In genomic region chr6:2478200-2478599, GRCh38 we compare ENCODE assay signal across 15 cellular contexts.
DNase-seq lines count a peak whose midpoint lies in the region; ATAC-seq, FAIRE-seq and TF ChIP-seq lines count a peak whose summit lies in the region.
"Had no signal": no experiment of that assay in that cellular context is flagged by ENCODE, and none has a peak within 500 bp of the region (broad histone marks: within the 10 kb centered on the region; RNA-seq: fewer than 3 reads in every experiment).

No MANE protein-coding gene starts in this region.

- peak overlapping the region; percentile 84 for H3K27ac Mint-ChIP-seq in astrocyte (ENCODE audit: unreplicated experiment)
- H3K27ac Mint-ChIP-seq: activated CD8-positive, alpha-beta T cell treated with anti-CD3 and anti-CD28 coated beads for 36 hours; CD4-positive, alpha-beta T cell; progenitor cell of endocrine pancreas had no signal

- no peak overlapping the region for H3K4me3 ChIP-seq in astrocyte (ENCODE audit: insufficient read depth, low read depth, low read length)
- no peak overlapping the region for H3K4me3 ChIP-seq in heart right ventricle
- no peak overlapping the region for H3K4me3 ChIP-seq in pancreas
- H3K4me3 ChIP-seq in MG63 = no peak overlapping the region
- H3K4me3 ChIP-seq: colonic mucosa, lung had no signal

- no peaks in the 10 kb centered on the region for H3K79me2 ChIP-seq in astrocyte (ENCODE audit: insufficient read depth, low read length)

- peaks cover 7% of the 10 kb centered on the region for H3K9me3 Mint-ChIP-seq in astrocyte (ENCODE audit: unreplicated experiment)

- no peak overlapping the region for H3K4me3 Mint-ChIP-seq in astrocyte (ENCODE audit: unreplicated experiment)
- H3K4me3 Mint-ChIP-seq: activated CD8-positive, alpha-beta T cell treated with anti-CD3 and anti-CD28 coated beads for 36 hours; CD4-positive, alpha-beta T cell had no signal

- peak in 6 of 8 donors; percentile 5 to 59 (median 39) for ATAC-seq in heart right ventricle
- peak in 3 of 4 donors; percentile 27 to 56 (median 43) for ATAC-seq in pancreas
- ATAC-seq in GM18907 (IDR thresholded peaks at IDR 0.05; ENCODE audit: unreplicated experiment) = no peak
- ATAC-seq: activated CD8-positive, alpha-beta T cell treated with anti-CD3 and anti-CD28 coated beads for 36 hours had no signal

- in situ Hi-C loops in G401 (cut with HindIII; ENCODE audit: low sequenced_read_pairs) = no loop called here

- H3K4me1 ChIP-seq in astrocyte (ENCODE audit: insufficient read depth, low read length) = peaks cover 10% of the 10 kb centered on the region
- peaks cover 0 to 36% (median 24%) of the 10 kb centered on the region in 9 donors for H3K4me1 ChIP-seq in heart right ventricle
- no peaks in the 10 kb centered on the region for H3K4me1 ChIP-seq in pancreas
- H3K4me1 ChIP-seq: colonic mucosa had no signal

- no peak overlapping the region for H3K9ac ChIP-seq in astrocyte (ENCODE audit: low read length)

- peak; percentile 6 for DNase-seq in G401 (ENCODE audit: low spot score)
- DNase-seq in astrocyte (ENCODE audit: low read depth) = peak; percentile 67
- peak in 1 of 2 donors; percentile 13 for DNase-seq in heart right ventricle
- DNase-seq in pancreas = no peak
- DNase-seq in MG63 = no peak
- DNase-seq in activated effector memory CD4-positive, alpha-beta T cell treated with Interleukin-2 at 50 U/mL for 16 hours = no peak
- no peak for DNase-seq in DMS114 treated with DMSO at 0.1 percent for 48 hours (lab: John Stamatoyannopoulos, UW; ENCODE audit: unreplicated experiment)
- DNase-seq: activated CD8-positive, alpha-beta T cell treated with anti-CD3 and anti-CD28 coated beads for 36 hours; CD4-positive, alpha-beta T cell; colonic mucosa; NCI-H2227 treated with DMSO at 0.1 percent for 48 hours had no signal

- H3K4me1 Mint-ChIP-seq in astrocyte (ENCODE audit: low read depth, unreplicated experiment) = peaks cover 7% of the 10 kb centered on the region

- H3K36me3 ChIP-seq in astrocyte (ENCODE audit: insufficient read depth, low read length) = no peaks in the 10 kb centered on the region
- no peaks in the 10 kb centered on the region for H3K36me3 ChIP-seq in heart right ventricle
- H3K36me3 ChIP-seq in pancreas = no peaks in the 10 kb centered on the region
- H3K36me3 ChIP-seq in MG63 = no peaks in the 10 kb centered on the region
- H3K36me3 ChIP-seq: colonic mucosa had no signal

- no peak for TF ChIP-seq CTCF in astrocyte (IDR thresholded peaks at IDR 0.05; ENCODE audit: insufficient read depth, low read depth, low read length)
- no peak for TF ChIP-seq CTCF in heart right ventricle (IDR thresholded peaks at IDR 0.05)
- no peak for TF ChIP-seq CTCF in pancreas (IDR thresholded peaks at IDR 0.05)

- peaks cover 14% of the 10 kb centered on the region for H3K27me3 Mint-ChIP-seq in astrocyte (ENCODE audit: low read depth, unreplicated experiment)
- H3K27me3 Mint-ChIP-seq: progenitor cell of endocrine pancreas had no signal

- peaks cover 2% of the 10 kb centered on the region for H3K36me3 Mint-ChIP-seq in astrocyte (ENCODE audit: low read depth, unreplicated experiment)

- peaks cover 3% of the 10 kb centered on the region for H3K27me3 ChIP-seq in astrocyte (ENCODE audit: insufficient read depth, low read length)
- no peaks in the 10 kb centered on the region for H3K27me3 ChIP-seq in heart right ventricle
- no peaks in the 10 kb centered on the region for H3K27me3 ChIP-seq in pancreas
- H3K27me3 ChIP-seq in MG63 = no peaks in the 10 kb centered on the region
- H3K27me3 ChIP-seq: colonic mucosa had no signal

- FAIRE-seq in astrocyte (lab: Jason Lieb, UNC) (no peak), pancreas (lab: Jason Lieb, UNC) (no peak)
- FAIRE-seq: frontal cortex had no signal

- H3K4me2 ChIP-seq in astrocyte (ENCODE audit: low read length) = peak overlapping the region; percentile 49

- no peak overlapping the region for H2AFZ ChIP-seq in astrocyte (ENCODE audit: low read depth, low read length)

- WGBS in heart right ventricle, 2 donors = 10 to 12% methylated on average over 9 of the region's 9 CpGs
- WGBS in pancreas, 2 donors = 10 to 13% methylated on average over 9 of the region's 9 CpGs

- intact Hi-C loops in heart right ventricle (cut with DNase I) (loop anchor here in 1 of 10 donors (10.0 kb wide), 1 partner anchor 157 kb away; no protein-coding TSS in a partner anchor), pancreas (cut with DNase I) (no loop called here)

- H3K27ac ChIP-seq in astrocyte (ENCODE audit: low read depth, low read length) (no peak overlapping the region), heart right ventricle (peak overlapping the region in 7 of 10 donors; percentile 13 to 68 (median 50)), pancreas (no peak overlapping the region)
- H3K27ac ChIP-seq: colonic mucosa had no signal

- peaks cover 9% of the 10 kb centered on the region for H3K9me3 ChIP-seq in astrocyte (ENCODE audit: insufficient read depth, low read depth, low read length)
- peaks cover 0 to 13% (median 5%) of the 10 kb centered on the region in 11 donors for H3K9me3 ChIP-seq in heart right ventricle
- H3K9me3 ChIP-seq in pancreas = no peaks in the 10 kb centered on the region
- no peaks in the 10 kb centered on the region for H3K9me3 ChIP-seq in MG63
- H3K9me3 ChIP-seq: colonic mucosa had no signal

- no peaks in the 10 kb centered on the region for H4K20me1 ChIP-seq in astrocyte (ENCODE audit: insufficient read depth, low read length)

Comparison
In these comparisons a context has a peak if more than half of its experiments do, and no peak if none do; other contexts are left out.
1. DNase-seq: peak in G401 (single experiment) and astrocyte (single experiment); none in pancreas (0 of 6), MG63 (single experiment), activated effector memory CD4-positive, alpha-beta T cell treated with Interleukin-2 at 50 U/mL for 16 hours (single experiment) and DMS114 treated with DMSO at 0.1 percent for 48 hours (single experiment).
2. H3K27ac ChIP-seq: peak in heart right ventricle (7 of 10); none in astrocyte (single experiment) and pancreas (0 of 4).